In genomic region chr10:72334832-72335393, GRCh38 we compare ENCODE assay signal across 1 cellular context.
TF ChIP-seq lines count a peak whose summit lies in the region.

No MANE protein-coding gene starts in this region.

TF ChIP-seq in H1, 55 proteins besides CTCF, POLR2A, EP300 and RAD21 (continued from another document):
- no peak for TF ChIP-seq NANOG (IDR thresholded peaks at IDR 0.05; ENCODE audit: insufficient read depth, low read depth, low read length, poor library complexity, severe bottlenecking)
- no peak for TF ChIP-seq KDM5A (IDR thresholded peaks at IDR 0.05; ENCODE audit: low read length)
- TF ChIP-seq GABPA (IDR thresholded peaks at IDR 0.05; ENCODE audit: borderline replicate concordance, insufficient read depth, low read length) = no peak
- no peak for TF ChIP-seq CHD1 (IDR thresholded peaks at IDR 0.05; ENCODE audit: low read depth, low read length)
- TF ChIP-seq E2F6 (IDR thresholded peaks at IDR 0.05) = no peak
- TF ChIP-seq RNF2 (IDR thresholded peaks at IDR 0.05; ENCODE audit: borderline replicate concordance, low read depth, low read length, missing control alignments, poor library complexity, severe bottlenecking) = no peak
- TF ChIP-seq EZH2 (IDR thresholded peaks at IDR 0.05; ENCODE audit: low read depth, low read length, severe bottlenecking) = no peak
- no peak for TF ChIP-seq CBX5 (IDR thresholded peaks at IDR 0.05; ENCODE audit: low read depth, low read length)
- TF ChIP-seq RBBP5 (IDR thresholded peaks at IDR 0.05; ENCODE audit: borderline replicate concordance, low read depth, low read length) = no peak
- no peak for TF ChIP-seq TBP (IDR thresholded peaks at IDR 0.05; ENCODE audit: low read depth, low read length)
